In the genomic region with DNA sequence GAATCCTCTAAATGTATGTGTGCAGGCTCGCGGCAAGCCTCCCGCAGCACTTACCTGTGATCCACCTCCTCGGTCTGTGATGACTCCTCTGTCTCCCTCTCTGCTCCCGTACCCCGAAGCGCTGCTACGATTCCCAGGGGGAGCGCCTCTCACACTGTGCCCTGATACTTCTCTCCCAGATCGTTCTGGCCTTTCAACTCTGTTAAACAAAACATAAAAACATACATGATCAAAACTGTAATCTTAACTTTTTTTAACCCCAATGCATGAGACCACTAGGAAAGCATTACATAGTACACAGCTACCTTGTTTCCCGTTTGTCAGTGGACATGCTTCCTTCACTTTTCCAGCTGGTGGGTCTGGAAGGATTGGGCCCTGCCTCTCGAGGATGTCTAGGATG, we compare ENCODE assay signal across 12 cellular contexts.
"Had no signal": no experiment of that assay in that cellular context is flagged by ENCODE, and none has a peak within 500 bp of the region (broad histone marks: within the 10 kb centered on the region; RNA-seq: fewer than 3 reads in every experiment).

No MANE protein-coding gene starts in this region.

- H3K27ac ChIP-seq: foreskin keratinocyte, psoas muscle, stomach, thoracic aorta had no signal

- H3K27me3 ChIP-seq: foreskin keratinocyte, stomach had no signal

- DNase-seq: activated naive CD4-positive, alpha-beta T cell treated with anti-CD3 and anti-CD28 coated beads for 36 hours; activated T-cell treated with anti-CD3 and anti-CD28 coated beads, Interleukin-2, amount 50 U/mL, for 4 hours; anterior cingulate cortex; foreskin keratinocyte; immature natural killer cell; natural killer cell; psoas muscle; stimulated activated CD4-positive, alpha-beta T cell treated with anti-CD3 and anti-CD28 coated beads, Interleukin-4, amount 100 ng/mL, for 1 hour; stimulated activated CD8-positive, alpha-beta memory T cell treated with anti-CD3 and anti-CD28 coated beads, Interleukin-4, amount 100 ng/mL, for 48 hours; stomach had no signal

- ATAC-seq: activated T-cell treated with anti-CD3 and anti-CD28 coated beads, Interleukin-2, amount 50 U/mL, for 4 hours; foreskin keratinocyte; natural killer cell; psoas muscle; WTC11 had no signal

- H3K4me3 Mint-ChIP-seq: activated naive CD4-positive, alpha-beta T cell treated with anti-CD3 and anti-CD28 coated beads for 36 hours; activated T-cell treated with anti-CD3 and anti-CD28 coated beads, Interleukin-2, amount 50 U/mL, for 4 hours; immature natural killer cell; natural killer cell; WTC11 had no signal

- H3K4me1 ChIP-seq: foreskin keratinocyte, psoas muscle had no signal

- H3K27ac Mint-ChIP-seq: activated naive CD4-positive, alpha-beta T cell treated with anti-CD3 and anti-CD28 coated beads for 36 hours; WTC11 had no signal

- H3K9me3 Mint-ChIP-seq: activated naive CD4-positive, alpha-beta T cell treated with anti-CD3 and anti-CD28 coated beads for 36 hours; activated T-cell treated with anti-CD3 and anti-CD28 coated beads, Interleukin-2, amount 50 U/mL, for 4 hours; immature natural killer cell; natural killer cell; WTC11 had no signal

- H3K4me1 Mint-ChIP-seq: WTC11 had no signal

- H3K9me3 ChIP-seq: psoas muscle, stomach, thoracic aorta had no signal
